ENCODE assay signal across 8 cellular contexts in genomic region chr12:22625671-22626251, GRCh38. TPM values are rescaled to one million over a fixed set of nuclear protein-coding genes. Genes with fewer than 3 reads are reported as not detected.
DNase-seq lines count a peak whose midpoint lies in the region; ATAC-seq and TF ChIP-seq lines count a peak whose summit lies in the region.

No MANE protein-coding gene starts in this region.

- peak overlapping the region; percentile 99 for H2AFZ ChIP-seq in parathyroid adenoma

- H3K9ac ChIP-seq in NT2/D1 (ENCODE audit: insufficient read length, low read depth) (peak overlapping the region; percentile 97), parathyroid adenoma (peak overlapping the region; percentile 61)

- peak; percentile 14 to 53 (median 22) for DNase-seq in CD8-positive, alpha-beta memory T cell
- DNase-seq in NT2/D1 (ENCODE audit: low read depth, low spot score) (peak; percentile 75), heart right ventricle (peak in 1 of 2 donors; percentile 22), COR-L47 (lab: John Stamatoyannopoulos, UW) (no peak)
- DNase-seq in activated naive CD8-positive, alpha-beta T cell treated with anti-CD3 and anti-CD28 coated beads, Interleukin-2, amount 50 U/mL, for 24 hours = peak; percentile 34

- no peaks in the 10 kb centered on the region for H3K27me3 ChIP-seq in CD8-positive, alpha-beta memory T cell (ENCODE audit: insufficient read depth, low read length, poor library complexity, severe bottlenecking)
- no peaks in the 10 kb centered on the region for H3K27me3 ChIP-seq in NT2/D1 (ENCODE audit: insufficient read depth, insufficient read length)
- H3K27me3 ChIP-seq in heart right ventricle = no peaks in the 10 kb centered on the region
- no peaks in the 10 kb centered on the region for H3K27me3 ChIP-seq in parathyroid adenoma (ENCODE audit: control insufficient read depth, insufficient read depth, low read length)

- H3K36me3 ChIP-seq in CD8-positive, alpha-beta memory T cell (ENCODE audit: insufficient read depth, low read length) = no peaks in the 10 kb centered on the region
- peaks cover 29% of the 10 kb centered on the region for H3K36me3 ChIP-seq in NT2/D1 (ENCODE audit: insufficient read depth, insufficient read length, low read length)
- H3K36me3 ChIP-seq in heart right ventricle = no peaks in the 10 kb centered on the region
- H3K36me3 ChIP-seq in parathyroid adenoma (ENCODE audit: control insufficient read depth, insufficient read depth, low read length) = no peaks in the 10 kb centered on the region

- H3K4me1 Mint-ChIP-seq in CD8-positive, alpha-beta memory T cell = peaks cover 48 to 57% (median 55%) of the 10 kb centered on the region in 3 donors
- peaks cover 46% of the 10 kb centered on the region for H3K4me1 Mint-ChIP-seq in activated naive CD8-positive, alpha-beta T cell treated with anti-CD3 and anti-CD28 coated beads, Interleukin-2, amount 50 U/mL, for 24 hours

- H3K9me3 ChIP-seq in CD8-positive, alpha-beta memory T cell (ENCODE audit: low read length) = no peaks in the 10 kb centered on the region
- no peaks in the 10 kb centered on the region for H3K9me3 ChIP-seq in NT2/D1 (ENCODE audit: insufficient read depth, low read length)
- no peaks in the 10 kb centered on the region for H3K9me3 ChIP-seq in heart right ventricle
- no peaks in the 10 kb centered on the region for H3K9me3 ChIP-seq in parathyroid adenoma (ENCODE audit: control insufficient read depth, low read length)

- peaks cover 0 to 9% of the 10 kb centered on the region in 2 donors for H3K27me3 Mint-ChIP-seq in CD8-positive, alpha-beta memory T cell
- H3K27me3 Mint-ChIP-seq in activated naive CD8-positive, alpha-beta T cell treated with anti-CD3 and anti-CD28 coated beads, Interleukin-2, amount 50 U/mL, for 24 hours = peaks cover 12% of the 10 kb centered on the region

- WGBS in heart right ventricle, 2 donors = 1% methylated on average over 19 of the region's 19 CpGs

- peaks cover 7% of the 10 kb centered on the region for H3K79me2 ChIP-seq in parathyroid adenoma

- peak overlapping the region; percentile 88 for H3K27ac ChIP-seq in CD8-positive, alpha-beta memory T cell (ENCODE audit: low read depth, low read length)
- H3K27ac ChIP-seq in heart right ventricle (peak overlapping the region; percentile 85 to 99 (median 96)), parathyroid adenoma (peak overlapping the region; percentile 90)

- peaks cover 21% of the 10 kb centered on the region for H3K4me1 ChIP-seq in CD8-positive, alpha-beta memory T cell (ENCODE audit: insufficient read depth, low read length)
- no peaks in the 10 kb centered on the region for H3K4me1 ChIP-seq in NT2/D1 (ENCODE audit: insufficient read depth, insufficient read length)
- peaks cover 0 to 49% (median 30%) of the 10 kb centered on the region in 9 donors for H3K4me1 ChIP-seq in heart right ventricle
- H3K4me1 ChIP-seq in parathyroid adenoma = no peaks in the 10 kb centered on the region

- peak overlapping the region; percentile 85 to 99 (median 95) for H3K27ac Mint-ChIP-seq in CD8-positive, alpha-beta memory T cell
- peak overlapping the region; percentile 92 for H3K27ac Mint-ChIP-seq in activated naive CD8-positive, alpha-beta T cell treated with anti-CD3 and anti-CD28 coated beads, Interleukin-2, amount 50 U/mL, for 24 hours

- CTCF ChIA-PET in CD8-positive, alpha-beta memory T cell (lab: Charles Lee) = no interaction called here

- TF ChIP-seq CTCF in heart right ventricle (IDR thresholded peaks at IDR 0.05) (no peak), parathyroid adenoma (IDR thresholded peaks at IDR 0.05) (no peak)

- ATAC-seq in GM19351 (IDR thresholded peaks at IDR 0.05; ENCODE audit: unreplicated experiment) = peak; percentile 31
- peak; percentile 35 for ATAC-seq in HG03432 (IDR thresholded peaks at IDR 0.05; ENCODE audit: unreplicated experiment)
- ATAC-seq in activated naive CD8-positive, alpha-beta T cell treated with anti-CD3 and anti-CD28 coated beads, Interleukin-2, amount 50 U/mL, for 24 hours = peak; percentile 17
- ATAC-seq in heart right ventricle = peak in 7 of 8 donors; percentile 2 to 30 (median 14)

- intact Hi-C loops in heart right ventricle (cut with DNase I) = loop anchor here (2.0 to 10.0 kb wide), 4 partner anchors 78 to 83 kb away; partner anchors contain the start of gene C2CD5 (in 9 of the 10)

- H3K4me3 ChIP-seq in CD8-positive, alpha-beta memory T cell (ENCODE audit: low read length) = peak overlapping the region; percentile 91
- H3K4me3 ChIP-seq in NT2/D1 (ENCODE audit: insufficient read length, low read depth) = peak overlapping the region; percentile 97
- H3K4me3 ChIP-seq in heart right ventricle = peak overlapping the region; percentile 50 to 95 (median 80)
- peak overlapping the region; percentile 68 for H3K4me3 ChIP-seq in parathyroid adenoma (ENCODE audit: low read depth, low read length)

- peaks cover 0 to 15% (median 0%) of the 10 kb centered on the region in 3 donors for H3K36me3 Mint-ChIP-seq in CD8-positive, alpha-beta memory T cell
- H3K36me3 Mint-ChIP-seq in activated naive CD8-positive, alpha-beta T cell treated with anti-CD3 and anti-CD28 coated beads, Interleukin-2, amount 50 U/mL, for 24 hours (ENCODE audit: low read depth) = peaks cover 9% of the 10 kb centered on the region

- H3K4me2 ChIP-seq in parathyroid adenoma (ENCODE audit: low read length) = peak overlapping the region; percentile 67

- H3K4me3 Mint-ChIP-seq in CD8-positive, alpha-beta memory T cell = peak overlapping the region; percentile 88 to 97 (median 92)
- peak overlapping the region; percentile 97 for H3K4me3 Mint-ChIP-seq in activated naive CD8-positive, alpha-beta T cell treated with anti-CD3 and anti-CD28 coated beads, Interleukin-2, amount 50 U/mL, for 24 hours

- POLR2A ChIA-PET in CD8-positive, alpha-beta memory T cell (lab: Charles Lee) = interaction anchor here (2.2 kb wide), 1 partner anchor 82 kb away, joined by 17 read pairs; the partner anchor contains the start of gene C2CD5

- no peaks in the 10 kb centered on the region for H3K9me3 Mint-ChIP-seq in CD8-positive, alpha-beta memory T cell
- H3K9me3 Mint-ChIP-seq in activated naive CD8-positive, alpha-beta T cell treated with anti-CD3 and anti-CD28 coated beads, Interleukin-2, amount 50 U/mL, for 24 hours = no peaks in the 10 kb centered on the region

RNA-seq across cellular contexts. Expression of gene ETNK1, which starts 0.8 kb away (rescaled TPM):
- 10 to 100 TPM; 76.7 to 78.4 TPM for total RNA-seq in CD8-positive, alpha-beta memory T cell
- 18.4 TPM for polyA plus RNA-seq in CD8-positive, alpha-beta memory T cell
- total RNA-seq in heart right ventricle = 10 to 100 TPM; 15.2 to 26.6 (median 17.0) TPM
- 10 to 100 TPM in 1 of 2 donors, 1 to 10 TPM in 1; 4.8 to 17.1 TPM for polyA plus RNA-seq in heart right ventricle
